16 cellular contexts compared by ENCODE assay signal in genomic region chr4:10380695-10381094, GRCh38.
DNase-seq lines count a peak whose midpoint lies in the region; ATAC-seq and TF ChIP-seq lines count a peak whose summit lies in the region.
"Had no signal": no experiment of that assay in that cellular context is flagged by ENCODE, and none has a peak within 500 bp of the region (broad histone marks: within the 10 kb centered on the region; RNA-seq: fewer than 3 reads in every experiment).

No MANE protein-coding gene starts in this region.

- H3K4me3 ChIP-seq in RWPE2 (ENCODE audit: severe bottlenecking), result no peak overlapping the region
- no peak overlapping the region for H3K4me3 ChIP-seq in epithelial cell of esophagus (ENCODE audit: low read length)
- H3K4me3 ChIP-seq: A549, BLaER1 had no signal

- ATAC-seq in RWPE2 (ENCODE audit: low read depth), result peak; percentile 44; the same call in 1 of the 3 replicates
- ATAC-seq: A549 had no signal

- peak; percentile 18 for DNase-seq in CD1c-positive myeloid dendritic cell (ENCODE audit: extremely low spot score)
- DNase-seq in RWPE2 (ENCODE audit: low spot score), result no peak
- DNase-seq in epithelial cell of esophagus (ENCODE audit: low read depth), result peak; percentile 56
- DNase-seq in iPS-NIHi11 (ENCODE audit: low spot score), result peak; percentile 0
- no peak for DNase-seq in activated CD4-positive, alpha-beta T cell treated with anti-CD3 and anti-CD28 coated beads, Interleukin-2, amount 50 U/mL, for 48 hours
- DNase-seq in inferior parietal cortex (ENCODE audit: extremely low spot score), result no peak
- DNase-seq in NCI-H1092 (lab: John Stamatoyannopoulos, UW), result no peak
- no peak for DNase-seq in NCI-H1694 (lab: John Stamatoyannopoulos, UW)
- DNase-seq: AML-193; Calu3; CD4-positive, alpha-beta T cell; DMS 273 treated with DMSO at 0.1 percent for 48 hours; HCEC 1CT; HFFc6 had no signal

- no peaks in the 10 kb centered on the region for H3K27me3 ChIP-seq in RWPE2 (ENCODE audit: insufficient read depth, poor library complexity, severe bottlenecking)
- H3K27me3 ChIP-seq: BLaER1 had no signal

- no peak overlapping the region for H3K27ac ChIP-seq in RWPE2 (ENCODE audit: poor library complexity, severe bottlenecking)
- H3K27ac ChIP-seq: A549, BLaER1 had no signal

- H3K4me1 ChIP-seq in RWPE2 (ENCODE audit: insufficient read depth, poor library complexity, severe bottlenecking), result no peaks in the 10 kb centered on the region
- H3K4me1 ChIP-seq: A549, BLaER1 had no signal

- no peak for TF ChIP-seq CTCF in RWPE2 (IDR thresholded peaks at IDR 0.05; ENCODE audit: poor library complexity, severe bottlenecking)
- no peak for TF ChIP-seq CTCF in epithelial cell of esophagus (IDR thresholded peaks at IDR 0.05; ENCODE audit: insufficient read depth, low read depth, low read length, missing control alignments)

- H3K9me3 ChIP-seq in RWPE2 (ENCODE audit: severe bottlenecking), result no peaks in the 10 kb centered on the region
- H3K9me3 ChIP-seq: A549, BLaER1 had no signal

- no peaks in the 10 kb centered on the region for H3K36me3 ChIP-seq in RWPE2 (ENCODE audit: low read depth)
- H3K36me3 ChIP-seq: BLaER1 had no signal

Comparison
In these comparisons a context has a peak if more than half of its experiments do, and no peak if none do; other contexts are left out.
1. DNase-seq: peak in CD1c-positive myeloid dendritic cell (single experiment), epithelial cell of esophagus (single experiment) and iPS-NIHi11 (single experiment); none in RWPE2 (single experiment), activated CD4-positive, alpha-beta T cell treated with anti-CD3 and anti-CD28 coated beads, Interleukin-2, amount 50 U/mL, for 48 hours (0 of 2), inferior parietal cortex (single experiment), NCI-H1092 (single experiment) and NCI-H1694 (single experiment).